15 cellular contexts compared by ENCODE assay signal in genomic region chr12:27252934-27253333, GRCh38. TPM values are rescaled to one million over a fixed set of nuclear protein-coding genes. Genes with fewer than 3 reads are reported as not detected.
A peak's percentile ranks its signal among the peaks of the same experiment; 100 is the strongest.
DNase-seq lines count a peak whose midpoint lies in the region; ATAC-seq and TF ChIP-seq lines count a peak whose summit lies in the region.
"Had no signal": no experiment of that assay in that cellular context is flagged by ENCODE, and none has a peak within 500 bp of the region (broad histone marks: within the 10 kb centered on the region; RNA-seq: fewer than 3 reads in every experiment).

No MANE protein-coding gene starts in this region.

- 62 to 81% (median 71%) methylated on average over 2 of the region's 2 CpGs for WGBS in heart left ventricle, 4 donors

- peak overlapping the region; percentile 23; the same call in 1 of the 2 replicates for H3K9ac ChIP-seq in OCI-LY3 (ENCODE audit: low read length)
- H3K9ac ChIP-seq: parathyroid adenoma had no signal

- H3K27me3 ChIP-seq in right atrium auricular region: no peaks in the 10 kb centered on the region
- no peaks in the 10 kb centered on the region for H3K27me3 ChIP-seq in heart left ventricle
- no peaks in the 10 kb centered on the region for H3K27me3 ChIP-seq in OCI-LY3 (ENCODE audit: low read depth, low read length)

- H3K27ac ChIP-seq in right atrium auricular region: peak overlapping the region; percentile 33 to 55
- peak overlapping the region in 2 of 12 donors; percentile 15 to 22 for H3K27ac ChIP-seq in heart left ventricle
- peak overlapping the region; percentile 55 for H3K27ac ChIP-seq in OCI-LY3 (ENCODE audit: low read length)
- H3K27ac ChIP-seq: HL-60, parathyroid adenoma had no signal

- H3K4me3 ChIP-seq in right atrium auricular region (no peak overlapping the region), heart left ventricle (no peak overlapping the region), OCI-LY3 (ENCODE audit: low read length) (peak overlapping the region; percentile 39)

- peaks cover 0 to 72% of the 10 kb centered on the region in 2 donors for H3K4me1 ChIP-seq in right atrium auricular region
- peaks cover 0 to 91% (median 39%) of the 10 kb centered on the region in 12 donors for H3K4me1 ChIP-seq in heart left ventricle
- peaks cover 71% of the 10 kb centered on the region for H3K4me1 ChIP-seq in OCI-LY3 (ENCODE audit: low read length)

- H3K4me2 ChIP-seq in OCI-LY3 (ENCODE audit: low read length): peak overlapping the region; percentile 60

- no peaks in the 10 kb centered on the region for H3K36me3 ChIP-seq in right atrium auricular region
- no peaks in the 10 kb centered on the region for H3K36me3 ChIP-seq in heart left ventricle
- peaks cover 84% of the 10 kb centered on the region for H3K36me3 ChIP-seq in OCI-LY3 (replicated peaks; ENCODE audit: low read depth, low read length)

- no peak for ATAC-seq in heart left ventricle
- ATAC-seq: activated CD8-positive, alpha-beta T cell treated with anti-CD3 and anti-CD28 coated beads for 36 hours had no signal

- no peak overlapping the region for H2AFZ ChIP-seq in OCI-LY3 (ENCODE audit: low read depth, low read length)
- H2AFZ ChIP-seq: parathyroid adenoma had no signal

- intact Hi-C loops in heart left ventricle (cut with DNase I): no loop called here

- TF ChIP-seq CTCF in right atrium auricular region (IDR thresholded peaks at IDR 0.05) (no peak), heart left ventricle (IDR thresholded peaks at IDR 0.05) (no peak), OCI-LY3 (IDR thresholded peaks at IDR 0.05; ENCODE audit: low read depth, low read length) (no peak)

- H4K20me1 ChIP-seq in OCI-LY3 (ENCODE audit: insufficient read depth, low read length): peaks cover 100% of the 10 kb centered on the region

- TF ChIP-seq POLR2A in heart left ventricle (IDR thresholded peaks at IDR 0.05): no peak

- H3K9me3 ChIP-seq in right atrium auricular region: no peaks in the 10 kb centered on the region
- H3K9me3 ChIP-seq in heart left ventricle: no peaks in the 10 kb centered on the region
- no peaks in the 10 kb centered on the region for H3K9me3 ChIP-seq in OCI-LY3 (ENCODE audit: insufficient read depth, low read length)

- peaks cover 100% of the 10 kb centered on the region for H3K79me2 ChIP-seq in OCI-LY3 (ENCODE audit: low read length)

- DNase-seq in right atrium auricular region (ENCODE audit: low spot score) (no peak), heart left ventricle (no peak), left kidney (ENCODE audit: low read depth, low spot score) (peak; percentile 36), NCI-H1436 (lab: John Stamatoyannopoulos, UW) (no peak), kidney glomerular epithelial cell (lab: John Stamatoyannopoulos, UW) (no peak), NCI-H1417 (lab: John Stamatoyannopoulos, UW) (no peak), NCI-H1694 (lab: John Stamatoyannopoulos, UW) (no peak)
- DNase-seq: activated CD8-positive, alpha-beta T cell treated with anti-CD3 and anti-CD28 coated beads for 36 hours; central memory CD4-positive, alpha-beta T cell; DND-41; left ventricle myocardium superior; stimulated activated naive CD4-positive, alpha-beta T cell treated with Interleukin-2 at 50 U/mL for 16 hours had no signal

RNA-seq across cellular contexts. Expression of gene STK38L, which starts 8.8 kb away (rescaled TPM):
- total RNA-seq in right atrium auricular region (10 to 100 TPM; 65.9 to 93.2 TPM), heart left ventricle (100 to 1,000 TPM in 2 of 9 donors, 10 to 100 TPM in 7; 26.3 to 142 (median 83.7) TPM)
- polyA plus RNA-seq in heart left ventricle: 10 to 100 TPM; 21.1 to 22.3 TPM
